Comparison of ENCODE assay signal across 9 cellular contexts in genomic region chr19:17671906-17672305, GRCh38. TPM values are rescaled to one million over a fixed set of nuclear protein-coding genes. Genes with fewer than 3 reads are reported as not detected.
DNase-seq lines count a peak whose midpoint lies in the region; ATAC-seq and TF ChIP-seq lines count a peak whose summit lies in the region.
"Had no signal": no experiment of that assay in that cellular context is flagged by ENCODE, and none has a peak within 500 bp of the region (broad histone marks: within the 10 kb centered on the region; RNA-seq: fewer than 3 reads in every experiment).

No MANE protein-coding gene starts in this region.

- no peak overlapping the region for H2BK120ac ChIP-seq in H9 (ENCODE audit: low read depth, low read length, poor library complexity, severe bottlenecking)

- POLR2A ChIA-PET in naive thymus-derived CD4-positive, alpha-beta T cell (lab: Charles Lee): no interaction called here

- no peak overlapping the region for H2AK5ac ChIP-seq in H9 (ENCODE audit: insufficient read length, low read length)

- no peaks in the 10 kb centered on the region for H3K79me2 ChIP-seq in H9 (ENCODE audit: insufficient read depth, low read length)

- no peak overlapping the region for H2AFZ ChIP-seq in H9 (ENCODE audit: low read length)

- H3K9me3 Mint-ChIP-seq in H9: peaks cover 0 to 8% of the 10 kb centered on the region in 2 experiments; a peak in 1 of 5 replicates
- peaks cover 0 to 3% (median 0%) of the 10 kb centered on the region in 11 donors for H3K9me3 Mint-ChIP-seq in naive thymus-derived CD4-positive, alpha-beta T cell

- no peaks in the 10 kb centered on the region for H4K20me1 ChIP-seq in H9 (ENCODE audit: control insufficient read depth, insufficient read depth, insufficient read length)

- H3K14ac ChIP-seq in H9 (ENCODE audit: insufficient read depth, low read length): no peak overlapping the region

- H3K27me3 ChIP-seq in H9 (ENCODE audit: insufficient read depth, low read length) (no peaks in the 10 kb centered on the region), ovary (no peaks in the 10 kb centered on the region)
- no peaks in the 10 kb centered on the region for H3K27me3 ChIP-seq in naive thymus-derived CD4-positive, alpha-beta T cell (ENCODE audit: control insufficient read depth in 2 of 2, insufficient read depth in 2 of 2, low read length in 2 of 2)

- DNase-seq in COLO829 (ENCODE audit: low spot score): peak; percentile 69
- DNase-seq in H9: peak; percentile 71
- peak; percentile 24 for DNase-seq in fibroblast of villous mesenchyme (ENCODE audit: low read depth)
- no peak for DNase-seq in naive thymus-derived CD4-positive, alpha-beta T cell
- no peak for DNase-seq in ovary
- DNase-seq: activated CD8-positive, alpha-beta memory T cell treated with anti-CD3 and anti-CD28 coated beads for 24 hours had no signal

- no peak overlapping the region for H3K4me2 ChIP-seq in H9 (ENCODE audit: insufficient read depth, insufficient read length, low read length)

- no peak overlapping the region for H3K23ac ChIP-seq in H9 (ENCODE audit: insufficient read length, low read depth, low read length)

- H2BK15ac ChIP-seq in H9 (ENCODE audit: low read depth, low read length): no peak overlapping the region

- H3K36me3 Mint-ChIP-seq in H9 (ENCODE audit: insufficient read depth in 1 of 3, low read depth in 3 of 3): peaks cover 20 to 32% (median 29%) of the 10 kb centered on the region in 3 experiments
- peaks cover 0 to 4% (median 0%) of the 10 kb centered on the region in 5 donors for H3K36me3 Mint-ChIP-seq in naive thymus-derived CD4-positive, alpha-beta T cell

- no peak overlapping the region for H3K4ac ChIP-seq in H9 (ENCODE audit: low read depth, low read length)

- no peak for TF ChIP-seq POLR2A in ovary (IDR thresholded peaks at IDR 0.05)

- ATAC-seq in SK-N-SH treated with all-trans-retinoic acid at 6 μM for 48 hours (peak; percentile 66; the same call in 2 of the 3 replicates), GM18519 (IDR thresholded peaks at IDR 0.05; ENCODE audit: low FRiP score, unreplicated experiment) (no peak), GM18907 (IDR thresholded peaks at IDR 0.05; ENCODE audit: unreplicated experiment) (no peak)
- no peak for ATAC-seq in naive thymus-derived CD4-positive, alpha-beta T cell

- H3K56ac ChIP-seq in H9 (ENCODE audit: insufficient read length, low read depth, low read length): no peak overlapping the region

- TF ChIP-seq EP300 in ovary (IDR thresholded peaks at IDR 0.05): no peak

- no peak overlapping the region for H3K4me3 Mint-ChIP-seq in H9
- no peak overlapping the region for H3K4me3 Mint-ChIP-seq in naive thymus-derived CD4-positive, alpha-beta T cell

- CTCF ChIA-PET in naive thymus-derived CD4-positive, alpha-beta T cell (lab: Charles Lee): no interaction called here

- no peak overlapping the region for H2BK20ac ChIP-seq in H9 (ENCODE audit: low read depth, low read length, poor library complexity, severe bottlenecking)

- H3K4me1 ChIP-seq in H9 (ENCODE audit: insufficient read depth, low read length) (no peaks in the 10 kb centered on the region), ovary (ENCODE audit: insufficient read depth) (no peaks in the 10 kb centered on the region)
- no peaks in the 10 kb centered on the region for H3K4me1 ChIP-seq in naive thymus-derived CD4-positive, alpha-beta T cell (ENCODE audit: control insufficient read depth in 2 of 2, insufficient read depth in 2 of 2, low read length in 2 of 2)

- no peak overlapping the region for H4K5ac ChIP-seq in H9 (ENCODE audit: insufficient read length, low read depth, low read length)

- TF ChIP-seq CTCF in H9 (conservative IDR thresholded peaks at IDR 0.05): no peak
- no peak for TF ChIP-seq CTCF in fibroblast of villous mesenchyme (IDR thresholded peaks at IDR 0.05; ENCODE audit: insufficient read depth, low read depth, low read length)
- TF ChIP-seq CTCF in ovary (IDR thresholded peaks at IDR 0.05): no peak

- no peak overlapping the region for H3K18ac ChIP-seq in H9 (ENCODE audit: insufficient read length, low read depth, low read length)

- H3K27ac Mint-ChIP-seq in H9: no peak overlapping the region
- H3K27ac Mint-ChIP-seq in naive thymus-derived CD4-positive, alpha-beta T cell: no peak overlapping the region

- H4K8ac ChIP-seq in H9 (replicated peaks; ENCODE audit: insufficient read length, low read depth, low read length): no peak overlapping the region

- H3K36me3 ChIP-seq in naive thymus-derived CD4-positive, alpha-beta T cell (ENCODE audit: control insufficient read depth in 2 of 3, insufficient read depth in 3 of 3, low read length in 3 of 3): no peaks in the 10 kb centered on the region
- H3K36me3 ChIP-seq in ovary: no peaks in the 10 kb centered on the region

- no peak overlapping the region for H3K27ac ChIP-seq in H9 (ENCODE audit: insufficient read length, low read depth, low read length)
- H3K27ac ChIP-seq in naive thymus-derived CD4-positive, alpha-beta T cell (ENCODE audit: low read depth, low read length): no peak overlapping the region
- no peak overlapping the region for H3K27ac ChIP-seq in ovary

- no peak overlapping the region for H3T11ph ChIP-seq in H9 (ENCODE audit: low read length)

- H4K91ac ChIP-seq in H9 (ENCODE audit: insufficient read length, low read depth, low read length): no peak overlapping the region

- intact Hi-C loops in naive thymus-derived CD4-positive, alpha-beta T cell (cut with micrococcal nuclease): no loop called here
- intact Hi-C loops in ovary (cut with DNase I): no loop called here

- no peaks in the 10 kb centered on the region for H3K79me1 ChIP-seq in H9 (ENCODE audit: insufficient read depth, low read depth, low read length, poor library complexity, severe bottlenecking)

- no peak overlapping the region for H3K4me3 ChIP-seq in fibroblast of villous mesenchyme (ENCODE audit: low read depth, low read length)
- no peak overlapping the region for H3K4me3 ChIP-seq in naive thymus-derived CD4-positive, alpha-beta T cell (ENCODE audit: low read length)
- H3K4me3 ChIP-seq in ovary: no peak overlapping the region

- no peak overlapping the region for H3K9ac ChIP-seq in H9 (ENCODE audit: extremely low read depth, insufficient read length, low read length)

- H2BK12ac ChIP-seq in H9 (ENCODE audit: insufficient read length, low read depth, low read length): no peak overlapping the region

- peaks cover 0 to 6% of the 10 kb centered on the region in 2 experiments; a peak in 3 of 4 replicates for H3K4me1 Mint-ChIP-seq in H9
- H3K4me1 Mint-ChIP-seq in naive thymus-derived CD4-positive, alpha-beta T cell: peaks cover 0 to 4% (median 0%) of the 10 kb centered on the region in 7 donors

- no peaks in the 10 kb centered on the region for H3K23me2 ChIP-seq in H9 (ENCODE audit: insufficient read length, low read depth, low read length, poor library complexity, severe bottlenecking)

- WGBS in H9 (ENCODE audit: extremely low coverage, insufficient read length, low lambda C conversion rate): no CpG with 5 or more reads among the region's 2 CpGs
- WGBS in ovary, 3 donors: 66 to 73% (median 71%) methylated on average over 2 of the region's 2 CpGs

- H2BK5ac ChIP-seq in H9 (ENCODE audit: insufficient read length, low read length): no peak overlapping the region

- no peaks in the 10 kb centered on the region for H3K27me3 Mint-ChIP-seq in H9 (ENCODE audit: low read depth)
- peaks cover under 1 to 21% (median 14%) of the 10 kb centered on the region in 5 donors for H3K27me3 Mint-ChIP-seq in naive thymus-derived CD4-positive, alpha-beta T cell

- H3K9me3 ChIP-seq in H9 (ENCODE audit: control insufficient read depth, low read depth, low read length) (no peaks in the 10 kb centered on the region), ovary (no peaks in the 10 kb centered on the region)
- no peaks in the 10 kb centered on the region for H3K9me3 ChIP-seq in naive thymus-derived CD4-positive, alpha-beta T cell (ENCODE audit: control insufficient read depth in 2 of 3, low read length in 3 of 3)

TF ChIP-seq in SK-N-SH treated with all-trans-retinoic acid at 6 μM for 48 hours, 23 proteins besides CTCF, POLR2A, EP300 and RAD21 (continues in another document):
- TF ChIP-seq, protein P1, sequence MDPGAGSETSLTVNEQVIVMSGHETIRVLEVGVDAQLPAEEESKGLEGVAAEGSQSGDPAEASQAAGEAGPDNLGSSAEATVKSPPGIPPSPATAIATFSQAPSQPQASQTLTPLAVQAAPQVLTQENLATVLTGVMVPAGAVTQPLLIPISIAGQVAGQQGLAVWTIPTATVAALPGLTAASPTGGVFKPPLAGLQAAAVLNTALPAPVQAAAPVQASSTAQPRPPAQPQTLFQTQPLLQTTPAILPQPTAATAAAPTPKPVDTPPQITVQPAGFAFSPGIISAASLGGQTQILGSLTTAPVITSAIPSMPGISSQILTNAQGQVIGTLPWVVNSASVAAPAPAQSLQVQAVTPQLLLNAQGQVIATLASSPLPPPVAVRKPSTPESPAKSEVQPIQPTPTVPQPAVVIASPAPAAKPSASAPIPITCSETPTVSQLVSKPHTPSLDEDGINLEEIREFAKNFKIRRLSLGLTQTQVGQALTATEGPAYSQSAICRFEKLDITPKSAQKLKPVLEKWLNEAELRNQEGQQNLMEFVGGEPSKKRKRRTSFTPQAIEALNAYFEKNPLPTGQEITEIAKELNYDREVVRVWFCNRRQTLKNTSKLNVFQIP (CRISPR knock-in tag; IDR thresholded peaks at IDR 0.05; ENCODE audit: borderline replicate concordance, low read depth): no peak
- TF ChIP-seq ZNF8 (CRISPR knock-in tag; IDR thresholded peaks at IDR 0.05): no peak
- no peak for TF ChIP-seq ISL1 (CRISPR knock-in tag; IDR thresholded peaks at IDR 0.05)
- TF ChIP-seq TCF4 (CRISPR knock-in tag; IDR thresholded peaks at IDR 0.05; ENCODE audit: borderline replicate concordance): no peak
- TF ChIP-seq SNAI2 (CRISPR knock-in tag; IDR thresholded peaks at IDR 0.05): no peak
- no peak for TF ChIP-seq ZNF565 (CRISPR knock-in tag; conservative IDR thresholded peaks at IDR 0.05; ENCODE audit: low read depth)
- no peak for TF ChIP-seq CSDC2 (CRISPR knock-in tag; IDR thresholded peaks at IDR 0.05)

RNA-seq across cellular contexts. Expression of gene UNC13A, which starts 16.2 kb away (rescaled TPM):
- total RNA-seq in H9 (2021): 21.6 and 22.2 TPM in 2 replicates
- total RNA-seq in fibroblast of villous mesenchyme: under 0.01 and 0.64 TPM in 2 replicates
- under 1 TPM in 4 of 5 experiments, not detected in 1; 0.03 to 0.30 (median 0.11) TPM for total RNA-seq in naive thymus-derived CD4-positive, alpha-beta T cell
- under 1 TPM; 0.02 to 0.04 TPM for polyA plus RNA-seq in naive thymus-derived CD4-positive, alpha-beta T cell
- total RNA-seq in ovary: under 1 TPM; 0.08 to 0.32 (median 0.12) TPM
- under 1 TPM; 0.24 to 0.38 TPM for polyA plus RNA-seq in ovary

RNA-seq across cellular contexts. Expression of gene MAP1S, which starts 47.4 kb away (rescaled TPM):
- 158 and 160 TPM in 2 replicates for total RNA-seq in H9 (2021)
- total RNA-seq in fibroblast of villous mesenchyme: 14.8 and 15.1 TPM in 2 replicates
- 10 to 100 TPM; 28.6 to 73.8 (median 52.5) TPM for total RNA-seq in naive thymus-derived CD4-positive, alpha-beta T cell
- polyA plus RNA-seq in naive thymus-derived CD4-positive, alpha-beta T cell: 10 to 100 TPM; 21.9 to 48.4 TPM
- total RNA-seq in ovary: 10 to 100 TPM; 25.4 to 76.8 (median 69.3) TPM
- polyA plus RNA-seq in ovary: 10 to 100 TPM in 1 of 2 donors, 1 to 10 TPM in 1; 5.0 to 24.5 TPM

Comparison
In these comparisons a context has a peak if more than half of its experiments do, and no peak if none do; other contexts are left out.
1. DNase-seq: peak in COLO829 (single experiment), H9 (single experiment) and fibroblast of villous mesenchyme (single experiment); none in naive thymus-derived CD4-positive, alpha-beta T cell (0 of 9) and ovary (0 of 5).
2. RNA of gene UNC13A, which starts 16.2 kb away (total RNA-seq): 21.6 to 22.2 TPM in H9; 0.08 to 0.32 TPM in ovary, 0.03 to 0.30 TPM in naive thymus-derived CD4-positive, alpha-beta T cell and under 0.01 to 0.64 TPM in fibroblast of villous mesenchyme; every median in the first group is over 10 times any median in the second.